14 cellular contexts compared by ENCODE assay signal in genomic region chr15:91348812-91349500, GRCh38.
DNase-seq lines count a peak whose midpoint lies in the region; ATAC-seq and TF ChIP-seq lines count a peak whose summit lies in the region.
"Had no signal": no experiment of that assay in that cellular context is flagged by ENCODE, and none has a peak within 500 bp of the region (broad histone marks: within the 10 kb centered on the region; RNA-seq: fewer than 3 reads in every experiment).

No MANE protein-coding gene starts in this region.

- H3K27me3 Mint-ChIP-seq in CD4-positive, alpha-beta memory T cell = peaks cover 0 to 3% of the 10 kb centered on the region in 2 donors

- H3K4me3 Mint-ChIP-seq in CD4-positive, alpha-beta memory T cell = peak overlapping the region in 5 of 8 donors; percentile 32 to 69 (median 33)

- no peak for ATAC-seq in HG02852 (IDR thresholded peaks at IDR 0.05; ENCODE audit: unreplicated experiment)
- ATAC-seq in HG02884 (IDR thresholded peaks at IDR 0.05; ENCODE audit: unreplicated experiment) = no peak

- no peak for TF ChIP-seq POLR2A in NB4 (IDR thresholded peaks at IDR 0.05; ENCODE audit: extremely low read depth, insufficient read length)

- BruUV-seq in mammary epithelial cell (replicated peaks; lab: Mats Ljungman, UMichigan) = no TSS peak

- intact Hi-C loops in CD4-positive, alpha-beta memory T cell (cut with micrococcal nuclease) = no loop called here
- intact Hi-C loops in mammary epithelial cell (cut with micrococcal nuclease) = no loop called here

- no peaks in the 10 kb centered on the region for H4K20me1 ChIP-seq in mammary epithelial cell (ENCODE audit: insufficient read depth, low read length)

- peaks cover 0 to 9% (median 1%) of the 10 kb centered on the region in 8 donors for H3K9me3 Mint-ChIP-seq in CD4-positive, alpha-beta memory T cell

- H3K36me3 Mint-ChIP-seq in CD4-positive, alpha-beta memory T cell = no peaks in the 10 kb centered on the region

- TF ChIP-seq CTCF in NB4 (IDR thresholded peaks at IDR 0.05; ENCODE audit: low read depth, low read length) (no peak), mammary epithelial cell (conservative IDR thresholded peaks at IDR 0.05 in 1 of 2, IDR thresholded peaks at IDR 0.05 in 1 of 2; ENCODE audit: extremely low read depth in 1 of 2, insufficient read depth in 1 of 2, low read depth in 1 of 2, low read length in 2 of 2) (no peak)

- no peaks in the 10 kb centered on the region for H3K27me3 ChIP-seq in CD4-positive, alpha-beta memory T cell (ENCODE audit: insufficient read depth, low read length)
- peaks cover 3% of the 10 kb centered on the region for H3K27me3 ChIP-seq in mammary epithelial cell (ENCODE audit: insufficient read depth, low read length)
- H3K27me3 ChIP-seq: esophagus muscularis mucosa, right atrium auricular region, SJSA1 had no signal

- no peaks in the 10 kb centered on the region for H3K36me3 ChIP-seq in CD4-positive, alpha-beta memory T cell (ENCODE audit: insufficient read depth, low read length)
- no peaks in the 10 kb centered on the region for H3K36me3 ChIP-seq in mammary epithelial cell (ENCODE audit: insufficient read depth, low read length)
- H3K36me3 ChIP-seq: esophagus muscularis mucosa, right atrium auricular region, SJSA1, suprapubic skin had no signal

- dilution Hi-C loops in mammary epithelial cell (cut with HindIII; ENCODE audit: low sequenced_read_pairs) = no loop called here

- CTCF ChIA-PET in CD4-positive, alpha-beta memory T cell (lab: Charles Lee; ENCODE audit: partially characterized antibody) = interaction anchor here (0.6 to 0.8 kb wide), 2 partner anchors 21 to 30 kb away, joined by 3 read pairs; no protein-coding TSS in a partner anchor
- CTCF ChIA-PET in mammary epithelial cell (lab: Charles Lee; ENCODE audit: low non-redundant PET) = no interaction called here

- H3K9ac ChIP-seq in mammary epithelial cell (ENCODE audit: insufficient read depth, low read length) = no peak overlapping the region

- H3K27ac ChIP-seq in CD4-positive, alpha-beta memory T cell (ENCODE audit: low read depth, low read length) = no peak overlapping the region
- H3K27ac ChIP-seq in mammary epithelial cell (ENCODE audit: insufficient read depth, low read depth, low read length) = no peak overlapping the region
- H3K27ac ChIP-seq: esophagus muscularis mucosa, right atrium auricular region, SJSA1, suprapubic skin had no signal

- H2AFZ ChIP-seq in mammary epithelial cell (ENCODE audit: low read depth, low read length) = no peak overlapping the region

- no peaks in the 10 kb centered on the region for H3K9me3 ChIP-seq in CD4-positive, alpha-beta memory T cell (ENCODE audit: control insufficient read depth in 1 of 2, low read length in 2 of 2)
- peaks cover 2% of the 10 kb centered on the region for H3K9me3 ChIP-seq in mammary epithelial cell (replicated peaks; ENCODE audit: insufficient read depth, low read length)
- H3K9me3 ChIP-seq: esophagus muscularis mucosa, right atrium auricular region, SJSA1, suprapubic skin had no signal

- no peaks in the 10 kb centered on the region for H3K79me2 ChIP-seq in mammary epithelial cell (ENCODE audit: insufficient read depth, low read length)

- peaks cover 15% of the 10 kb centered on the region for H3K4me1 ChIP-seq in CD4-positive, alpha-beta memory T cell (ENCODE audit: insufficient read depth, low read length)
- H3K4me1 ChIP-seq in mammary epithelial cell (ENCODE audit: insufficient read depth, low read length) = no peaks in the 10 kb centered on the region
- H3K4me1 ChIP-seq: esophagus muscularis mucosa, right atrium auricular region, SJSA1, suprapubic skin had no signal

- POLR2A ChIA-PET in CD4-positive, alpha-beta memory T cell (lab: Charles Lee; ENCODE audit: partially characterized antibody) = no interaction called here

- H3K4me2 ChIP-seq in mammary epithelial cell (ENCODE audit: insufficient read depth, low read depth, low read length) = no peak overlapping the region

- no peak overlapping the region for H3K4me3 ChIP-seq in CD4-positive, alpha-beta memory T cell (ENCODE audit: low read length in 2 of 2)
- peak overlapping the region; percentile 2 for H3K4me3 ChIP-seq in NB4 (ENCODE audit: low read depth, low read length)
- H3K4me3 ChIP-seq in mammary epithelial cell (replicated peaks in 1 of 3; ENCODE audit: insufficient read depth in 1 of 3, low read depth in 2 of 3, low read length in 3 of 3) = no peak overlapping the region
- H3K4me3 ChIP-seq: esophagus muscularis mucosa, right atrium auricular region, SJSA1, suprapubic skin had no signal

- in situ Hi-C loops in mammary epithelial cell (cut with MboI; ENCODE audit: low sequenced_read_pairs in 2 of 2) = no loop called here

- H3K4me1 Mint-ChIP-seq in CD4-positive, alpha-beta memory T cell = peaks cover 12 to 45% (median 17%) of the 10 kb centered on the region in 4 donors

- WGBS in mammary epithelial cell (ENCODE audit: low coverage, missing lambda C conversion rate) = 35% methylated on average over 3 of the region's 3 CpGs

- H3K27ac Mint-ChIP-seq in CD4-positive, alpha-beta memory T cell = peak overlapping the region in 2 of 7 donors; percentile 3 to 54

- peak; percentile 13 for DNase-seq in AG08395 (ENCODE audit: low spot score)
- DNase-seq in CD4-positive, alpha-beta memory T cell = peak in 3 of 5 donors; percentile 22 to 35 (median 27)
- DNase-seq in NB4 (ENCODE audit: low read depth) = peak; percentile 90
- peak; percentile 52 for DNase-seq in mammary epithelial cell
- no peak for DNase-seq in H4 (ENCODE audit: low spot score)
- no peak for DNase-seq in germinal center (ENCODE audit: low spot score)
- DNase-seq: MM.1S, NCI-H69 had no signal

Comparison
In these comparisons a context has a peak if more than half of its experiments do, and no peak if none do; other contexts are left out.
1. DNase-seq: peak in AG08395 (single experiment), CD4-positive, alpha-beta memory T cell (3 of 5), NB4 (single experiment) and mammary epithelial cell (single experiment); none in H4 (single experiment) and germinal center (single experiment).